ENCODE assay signal across 19 cellular contexts in the genomic region with DNA sequence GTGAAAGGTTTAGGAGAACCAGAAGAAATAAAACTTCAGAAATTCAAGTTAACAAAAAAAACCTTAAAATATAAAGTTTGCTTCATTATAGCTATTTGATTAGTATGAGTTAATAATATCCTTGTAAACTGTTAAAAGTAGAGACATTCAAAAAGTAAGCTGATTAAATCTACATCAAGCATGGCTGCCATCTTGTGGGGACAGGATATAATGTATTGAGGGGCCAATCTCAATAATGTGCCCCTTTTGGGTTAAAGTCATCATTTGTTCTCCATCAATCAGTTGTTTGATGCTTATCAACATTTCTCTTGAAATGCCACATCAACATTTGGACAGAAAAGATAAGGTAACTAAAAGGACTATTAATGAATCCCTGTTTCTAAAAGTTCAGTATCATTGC. TPM values are rescaled to one million over a fixed set of nuclear protein-coding genes. Genes with fewer than 3 reads are reported as not detected.
DNase-seq lines count a peak whose midpoint lies in the region; ATAC-seq, FAIRE-seq and TF ChIP-seq lines count a peak whose summit lies in the region.
"Had no signal": no experiment of that assay in that cellular context is flagged by ENCODE, and none has a peak within 500 bp of the region (broad histone marks: within the 10 kb centered on the region; RNA-seq: fewer than 3 reads in every experiment).

No MANE protein-coding gene starts in this region.

- ATAC-seq in GM21423 (IDR thresholded peaks at IDR 0.05; ENCODE audit: unreplicated experiment) = no peak

- H3K4me3 ChIP-seq in epithelial cell of proximal tubule (ENCODE audit: low read depth, low read length) = no peak overlapping the region
- H3K4me3 ChIP-seq: thyroid gland had no signal

- peaks cover 4% of the 10 kb centered on the region for H3K4me1 Mint-ChIP-seq in progenitor cell of endocrine pancreas (ENCODE audit: low read depth)
- H3K4me1 Mint-ChIP-seq: memory B cell had no signal

- H3K4me3 Mint-ChIP-seq in progenitor cell of endocrine pancreas (ENCODE audit: low read depth) = no peak overlapping the region
- H3K4me3 Mint-ChIP-seq: IgD-negative memory B cell, memory B cell had no signal

- no peak for TF ChIP-seq POLR2A in H54 (IDR thresholded peaks at IDR 0.05; ENCODE audit: low read depth, low read length)

- no peak overlapping the region for H3K27ac Mint-ChIP-seq in progenitor cell of endocrine pancreas
- H3K27ac Mint-ChIP-seq: IgD-negative memory B cell, memory B cell had no signal

- DNase-seq in NCI-H82 (lab: John Stamatoyannopoulos, UW) (peak; percentile 4), NCI-H82 treated with DMSO at 0.1 percent for 48 hours (lab: John Stamatoyannopoulos, UW; ENCODE audit: unreplicated experiment) (no peak), RKO (ENCODE audit: low spot score) (peak; percentile 21), epithelial cell of proximal tubule (ENCODE audit: low read depth) (no peak), progenitor cell of endocrine pancreas (ENCODE audit: low spot score, unreplicated experiment) (no peak), H54 (ENCODE audit: insufficient read length, low spot score) (no peak), NAMALWA (ENCODE audit: low spot score) (no peak)
- DNase-seq: activated gamma-delta T cell treated with Interleukin-2 at 50 U/mL for 16 hours; central memory CD4-positive, alpha-beta T cell; NCI-H146; NCI-H526 treated with DMSO at 0.1 percent for 48 hours; posterior cingulate gyrus; SIG-M5; thyroid gland had no signal

- H3K9me3 Mint-ChIP-seq in progenitor cell of endocrine pancreas (ENCODE audit: low read depth) = no peaks in the 10 kb centered on the region
- H3K9me3 Mint-ChIP-seq: IgD-negative memory B cell, memory B cell had no signal

- peaks cover 29% of the 10 kb centered on the region for H3K27me3 Mint-ChIP-seq in progenitor cell of endocrine pancreas
- H3K27me3 Mint-ChIP-seq: IgD-negative memory B cell had no signal

- TF ChIP-seq CTCF in epithelial cell of proximal tubule (conservative IDR thresholded peaks at IDR 0.05; ENCODE audit: low read depth, low read length) (peak; percentile 33), progenitor cell of endocrine pancreas (IDR thresholded peaks at IDR 0.05; ENCODE audit: unreplicated experiment) (peak; percentile 21)

- no peaks in the 10 kb centered on the region for H3K36me3 Mint-ChIP-seq in progenitor cell of endocrine pancreas (ENCODE audit: insufficient read depth)
- H3K36me3 Mint-ChIP-seq: IgD-negative memory B cell, memory B cell had no signal

- no peak for FAIRE-seq in H54 (lab: Jason Lieb, UNC)
- FAIRE-seq: TTC549 had no signal

RNA-seq across cellular contexts. Expression of gene GRID2, which starts 4.6 kb away (rescaled TPM):
- total RNA-seq in epithelial cell of proximal tubule (not detected in 2 replicates), progenitor cell of endocrine pancreas (0.18 and 0.69 TPM in 2 replicates)
- total RNA-seq: activated CD8-positive, alpha-beta memory T cell treated with anti-CD3 and anti-CD28 coated beads for 36 hours had no signal

Comparison
In these comparisons a context has a peak if more than half of its experiments do, and no peak if none do; other contexts are left out.
1. DNase-seq: peak in NCI-H82 (single experiment) and RKO (single experiment); none in NCI-H82 treated with DMSO at 0.1 percent for 48 hours (single experiment), epithelial cell of proximal tubule (single experiment), progenitor cell of endocrine pancreas (single experiment), H54 (single experiment) and NAMALWA (single experiment).